ENCODE assay signal across 1 cellular context in the genomic region with DNA sequence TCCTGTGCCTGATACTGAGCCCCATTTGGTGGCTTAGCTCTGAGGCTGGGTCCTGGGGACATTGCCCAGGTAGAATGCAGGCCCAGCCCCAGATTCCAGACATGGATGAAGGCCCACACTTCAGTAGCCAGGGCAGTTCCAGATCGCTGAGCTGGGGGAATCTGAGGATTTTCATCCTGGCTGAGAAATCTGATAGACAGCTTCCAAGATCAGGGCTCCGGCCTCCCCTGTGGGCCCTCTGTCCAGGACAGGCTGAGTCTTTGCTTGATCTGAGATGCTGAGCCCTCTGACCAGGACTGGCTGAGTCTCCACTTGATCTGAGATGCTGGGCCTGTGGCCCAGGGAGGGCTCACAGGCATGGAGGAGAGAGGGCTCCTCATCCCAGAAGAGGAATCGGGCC.
TF ChIP-seq lines count a peak whose summit lies in the region.

No MANE protein-coding gene starts in this region.

TF ChIP-seq in H1, 55 proteins besides CTCF, POLR2A, EP300 and RAD21:
- TF ChIP-seq RFX5 (IDR thresholded peaks at IDR 0.05; ENCODE audit: borderline replicate concordance, low read depth, low read length) (no peak), SUZ12 (IDR thresholded peaks at IDR 0.05; ENCODE audit: low read length) (no peak), NRF1 (IDR thresholded peaks at IDR 0.05; ENCODE audit: low read depth, low read length) (no peak), EGR1 (IDR thresholded peaks at IDR 0.05; ENCODE audit: borderline replicate concordance, low read depth, low read length) (no peak), MAFK (IDR thresholded peaks at IDR 0.05; ENCODE audit: low read depth, low read length) (no peak), SP1 (IDR thresholded peaks at IDR 0.05; ENCODE audit: low read depth, low read length) (no peak), CREB1 (IDR thresholded peaks at IDR 0.05) (no peak), TBP (IDR thresholded peaks at IDR 0.05; ENCODE audit: low read depth, low read length) (no peak), SAP30 (IDR thresholded peaks at IDR 0.05; ENCODE audit: insufficient read depth, insufficient replicate concordance, low read length) (no peak), KDM4A (IDR thresholded peaks at IDR 0.05; ENCODE audit: low read depth, low read length, severe bottlenecking) (no peak), GTF2F1 (IDR thresholded peaks at IDR 0.05; ENCODE audit: borderline replicate concordance, low read depth, low read length) (no peak), PHF8 (conservative IDR thresholded peaks at IDR 0.05; ENCODE audit: low read depth, low read length) (no peak), ZNF274 (IDR thresholded peaks at IDR 0.05; ENCODE audit: borderline replicate concordance, extremely low read depth, low read length) (no peak), BCL11A (IDR thresholded peaks at IDR 0.05; ENCODE audit: low read depth in 2 of 2, low read length in 2 of 2) (no peak), TEAD4 (IDR thresholded peaks at IDR 0.05; ENCODE audit: low read depth, low read length) (no peak), SIN3A (conservative IDR thresholded peaks at IDR 0.05 in 1 of 2, IDR thresholded peaks at IDR 0.05 in 1 of 2; ENCODE audit: low read depth in 1 of 2, low read length in 2 of 2) (no peak)
- TF ChIP-seq, protein P1, sequence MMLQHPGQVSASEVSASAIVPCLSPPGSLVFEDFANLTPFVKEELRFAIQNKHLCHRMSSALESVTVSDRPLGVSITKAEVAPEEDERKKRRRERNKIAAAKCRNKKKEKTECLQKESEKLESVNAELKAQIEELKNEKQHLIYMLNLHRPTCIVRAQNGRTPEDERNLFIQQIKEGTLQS (IDR thresholded peaks at IDR 0.05; ENCODE audit: insufficient read depth, low read depth, low read length) = no peak
